2 cellular contexts compared by ENCODE assay signal in the genomic region with DNA sequence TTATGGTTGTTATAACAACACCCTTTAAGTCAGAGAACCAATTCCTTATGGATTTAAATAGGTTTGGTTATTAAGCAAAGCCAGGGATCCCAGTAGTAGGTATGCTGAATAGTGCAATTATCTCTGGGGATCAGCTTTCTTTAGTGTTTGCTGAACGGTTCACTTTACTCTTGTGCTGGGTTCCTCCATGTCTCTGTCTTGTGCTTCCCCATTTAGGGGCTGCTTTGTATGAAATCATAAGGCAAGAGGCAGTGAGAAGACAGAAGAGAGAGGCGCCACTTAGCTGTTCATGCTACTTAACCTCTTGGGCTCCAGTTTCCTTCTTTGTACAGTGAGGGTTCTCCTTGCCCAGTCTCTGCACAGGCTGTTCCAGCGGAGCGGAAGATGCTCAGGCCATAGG.
TF ChIP-seq lines count a peak whose summit lies in the region.

No MANE protein-coding gene starts in this region.

TF ChIP-seq in WTC11, 78 proteins besides CTCF, POLR2A, EP300 and RAD21 (continued from another document):
- no peak for TF ChIP-seq FOXP4 (CRISPR knock-in tag; IDR thresholded peaks at IDR 0.05)
- no peak for TF ChIP-seq SP1 (CRISPR knock-in tag; conservative IDR thresholded peaks at IDR 0.05)
- TF ChIP-seq, protein P1, sequence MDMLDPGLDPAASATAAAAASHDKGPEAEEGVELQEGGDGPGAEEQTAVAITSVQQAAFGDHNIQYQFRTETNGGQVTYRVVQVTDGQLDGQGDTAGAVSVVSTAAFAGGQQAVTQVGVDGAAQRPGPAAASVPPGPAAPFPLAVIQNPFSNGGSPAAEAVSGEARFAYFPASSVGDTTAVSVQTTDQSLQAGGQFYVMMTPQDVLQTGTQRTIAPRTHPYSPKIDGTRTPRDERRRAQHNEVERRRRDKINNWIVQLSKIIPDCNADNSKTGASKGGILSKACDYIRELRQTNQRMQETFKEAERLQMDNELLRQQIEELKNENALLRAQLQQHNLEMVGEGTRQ (CRISPR knock-in tag; IDR thresholded peaks at IDR 0.05), result no peak
- no peak for TF ChIP-seq ZNF121 (CRISPR knock-in tag; IDR thresholded peaks at IDR 0.05)
- TF ChIP-seq SOX15 (CRISPR knock-in tag; IDR thresholded peaks at IDR 0.05), result no peak
- TF ChIP-seq ZNF219 (CRISPR knock-in tag; IDR thresholded peaks at IDR 0.05; ENCODE audit: borderline replicate concordance), result no peak

TF ChIP-seq in SK-N-SH treated with all-trans-retinoic acid at 6 μM for 48 hours, 23 proteins besides CTCF, POLR2A, EP300 and RAD21 (continued from another document):
- no peak for TF ChIP-seq CREB5 (CRISPR knock-in tag; IDR thresholded peaks at IDR 0.05; ENCODE audit: low read depth)
